ENCODE assay signal across 22 cellular contexts in the genomic region with DNA sequence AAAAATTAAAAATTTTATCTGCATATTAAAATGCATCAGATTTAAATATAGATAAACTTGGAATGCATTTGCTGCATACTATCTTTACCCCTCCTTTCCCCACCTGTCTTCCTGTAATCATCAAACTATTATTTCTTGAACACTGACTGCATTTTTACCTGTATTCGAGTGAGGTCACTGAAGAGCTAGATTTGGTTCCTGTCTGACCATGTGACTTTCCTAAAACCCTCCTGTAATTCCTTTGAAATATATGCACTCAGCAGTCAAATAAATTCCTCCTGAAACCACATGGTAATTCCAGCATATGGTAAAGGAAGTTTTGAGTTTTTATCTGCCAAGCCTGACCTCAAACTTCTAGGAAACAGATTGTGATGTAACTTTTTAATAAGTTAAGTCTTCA.
"Had no signal": no experiment of that assay in that cellular context is flagged by ENCODE, and none has a peak within 500 bp of the region (broad histone marks: within the 10 kb centered on the region; RNA-seq: fewer than 3 reads in every experiment).

No MANE protein-coding gene starts in this region.

- H3K27me3 ChIP-seq: colonic mucosa, right lobe of liver, spleen, testis, tibial nerve had no signal

- H3K4me3 ChIP-seq: colonic mucosa, heart left ventricle, mucosa of descending colon, psoas muscle, right lobe of liver, spleen, testis, tibial nerve had no signal

- ATAC-seq: heart left ventricle; mucosa of descending colon; naive thymus-derived CD8-positive, alpha-beta T cell; psoas muscle; right lobe of liver; stimulated activated naive B cell treated with anti-CD40 and anti-IgM and Interleukin-4, amounts not matched to agents 10 μg/mL and 1 μg/mL and 100 μg/mL, for 72 hours; stimulated activated naive CD8-positive, alpha-beta T cell treated with anti-CD3 and anti-CD28 coated beads, Interleukin-15, amount 100 ng/mL, for 72 hours had no signal

- H3K36me3 ChIP-seq: colonic mucosa, heart left ventricle, neutrophil, right lobe of liver, spleen, tibial nerve had no signal

- H3K4me1 ChIP-seq: colonic mucosa, heart left ventricle, psoas muscle, right lobe of liver, spleen, testis, tibial nerve had no signal

- H3K9me3 ChIP-seq: colonic mucosa, heart left ventricle, mucosa of descending colon, neutrophil, psoas muscle, right lobe of liver, spleen, testis, tibial nerve had no signal

- DNase-seq: colonic mucosa; dermis blood vessel endothelial cell; endodermal cell; erythroblast; foreskin melanocyte; heart left ventricle; hippocampal formation; kidney glomerular epithelial cell; mucosa of descending colon; naive thymus-derived CD8-positive, alpha-beta T cell; psoas muscle; retina; right lobe of liver; spleen; stimulated activated CD4-positive, alpha-beta T cell treated with anti-CD3 and anti-CD28 coated beads, Interleukin-15, amount 100 ng/mL, for 24 hours; stimulated activated CD4-positive, alpha-beta T cell treated with anti-CD3 and anti-CD28 coated beads, Interleukin-1b, Interleukin-23, amount 100 ng/mL, for 48 hours; stimulated activated CD4-positive, alpha-beta T cell treated with anti-CD3 and anti-CD28 coated beads, Interleukin-4, amount 100 ng/mL, for 4 hours; stimulated activated naive B cell treated with anti-CD40 and anti-IgM and Interleukin-4, amounts not matched to agents 10 μg/mL and 1 μg/mL and 100 μg/mL, for 72 hours; stimulated activated naive CD8-positive, alpha-beta T cell treated with anti-CD3 and anti-CD28 coated beads, Interleukin-15, amount 100 ng/mL, for 72 hours; testis had no signal

- H3K27ac ChIP-seq: colonic mucosa, heart left ventricle, neutrophil, psoas muscle, right lobe of liver, spleen, testis, tibial nerve had no signal
